11 cellular contexts compared by ENCODE assay signal in the genomic region with DNA sequence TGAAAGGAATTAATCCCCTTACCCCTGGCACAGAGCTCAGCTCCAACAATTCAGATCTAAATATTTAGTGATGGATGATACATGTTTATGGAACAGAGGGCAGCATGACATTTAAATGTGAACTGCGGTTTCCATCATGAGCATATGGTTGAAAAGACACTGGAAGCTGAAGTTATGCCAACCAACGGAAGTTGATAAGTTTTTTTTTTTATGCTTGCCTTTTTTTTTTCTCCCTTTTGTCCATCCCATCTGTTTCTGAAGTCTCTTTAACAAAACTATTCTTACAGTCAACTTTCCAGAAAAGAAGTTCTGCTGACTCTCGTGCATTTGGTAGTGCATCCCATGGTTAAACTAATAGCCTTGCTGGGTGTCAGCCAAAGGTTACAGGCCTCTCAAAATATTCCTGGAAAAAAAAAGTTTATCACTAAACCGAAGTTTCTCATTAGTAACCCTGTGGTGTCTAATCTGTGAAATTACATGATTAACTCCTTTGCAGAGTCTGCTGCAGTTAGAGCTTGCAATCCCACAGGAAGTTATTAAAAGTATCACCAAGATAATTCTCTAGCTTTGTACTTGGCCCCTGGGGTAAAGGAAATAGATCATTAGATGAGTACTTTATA.
DNase-seq lines count a peak whose midpoint lies in the region; ATAC-seq and TF ChIP-seq lines count a peak whose summit lies in the region.
"Had no signal": no experiment of that assay in that cellular context is flagged by ENCODE, and none has a peak within 500 bp of the region (broad histone marks: within the 10 kb centered on the region; RNA-seq: fewer than 3 reads in every experiment).

No MANE protein-coding gene starts in this region.

- peak overlapping the region; percentile 66 for H2AFZ ChIP-seq in osteoblast (ENCODE audit: low read length)

- H3K4me3 Mint-ChIP-seq in chondrocyte (ENCODE audit: unreplicated experiment) = no peak overlapping the region
- H3K4me3 Mint-ChIP-seq: CD8-positive, alpha-beta T cell had no signal

- no peaks in the 10 kb centered on the region for H3K79me2 ChIP-seq in osteoblast (ENCODE audit: insufficient read depth, low read length)

- H3K4me1 ChIP-seq in osteoblast (ENCODE audit: insufficient read depth, low read length) (peaks cover 34% of the 10 kb centered on the region), psoas muscle (no peaks in the 10 kb centered on the region)

- H3K4me3 ChIP-seq in MG63 (no peak overlapping the region), osteoblast (ENCODE audit: insufficient read depth, low read length) (no peak overlapping the region), psoas muscle (no peak overlapping the region)
- H3K4me3 ChIP-seq: heart left ventricle had no signal

- no peaks in the 10 kb centered on the region for H3K9me3 Mint-ChIP-seq in chondrocyte (ENCODE audit: low read depth)
- H3K9me3 Mint-ChIP-seq: CD8-positive, alpha-beta T cell had no signal

- H3K36me3 Mint-ChIP-seq in chondrocyte (ENCODE audit: low read depth) = no peaks in the 10 kb centered on the region
- H3K36me3 Mint-ChIP-seq: CD8-positive, alpha-beta T cell had no signal

- peak; percentile 97 for DNase-seq in Caki2 (ENCODE audit: low read depth)
- peak; percentile 67 for DNase-seq in MG63
- DNase-seq in chondrocyte (ENCODE audit: low spot score) = no peak
- DNase-seq in osteoblast (ENCODE audit: insufficient read length, low spot score, missing footprints) = no peak
- no peak for DNase-seq in NCI-H526 (lab: John Stamatoyannopoulos, UW)
- DNase-seq in activated naive CD4-positive, alpha-beta T cell treated with anti-CD3 and anti-CD28 coated beads, Interleukin-2, amount 50 U/mL, for 16 hours = no peak
- no peak for DNase-seq in psoas muscle
- no peak for DNase-seq in NCI-H2107 (lab: John Stamatoyannopoulos, UW)
- DNase-seq: CD8-positive, alpha-beta T cell; NCI-H1417 treated with DMSO at 0.1 percent for 48 hours had no signal

- no peaks in the 10 kb centered on the region for H3K36me3 ChIP-seq in MG63
- no peaks in the 10 kb centered on the region for H3K36me3 ChIP-seq in osteoblast (ENCODE audit: insufficient read depth, low read length)
- H3K36me3 ChIP-seq in psoas muscle (ENCODE audit: insufficient read depth in 1 of 2, low read depth in 1 of 2) = no peaks in the 10 kb centered on the region
- H3K36me3 ChIP-seq: heart left ventricle had no signal

- H3K27ac Mint-ChIP-seq in chondrocyte (ENCODE audit: unreplicated experiment) = peak overlapping the region; percentile 85
- H3K27ac Mint-ChIP-seq: CD8-positive, alpha-beta T cell had no signal

- WGBS in psoas muscle, 3 donors = 16 to 24% (median 20%) methylated on average over 4 of the region's 4 CpGs

- intact Hi-C loops in psoas muscle (cut with DNase I) = no loop called here

- ATAC-seq in psoas muscle = no peak
- ATAC-seq: CD8-positive, alpha-beta T cell had no signal

- H3K27me3 ChIP-seq in MG63 = no peaks in the 10 kb centered on the region
- H3K27me3 ChIP-seq in osteoblast (ENCODE audit: insufficient read depth, low read length) = no peaks in the 10 kb centered on the region
- no peaks in the 10 kb centered on the region for H3K27me3 ChIP-seq in psoas muscle (ENCODE audit: insufficient read depth in 3 of 3, low read length in 2 of 3)
- H3K27me3 ChIP-seq: heart left ventricle had no signal

- in situ Hi-C loops in Caki2 (cut with HindIII; ENCODE audit: low pct_unique_long_range_greater_than_20kb, low sequenced_read_pairs) = no loop called here

- peak overlapping the region; percentile 16 for H3K4me2 ChIP-seq in osteoblast (ENCODE audit: insufficient read depth, low read length)

- H3K27ac ChIP-seq in osteoblast (ENCODE audit: low read depth, low read length) (peak overlapping the region; percentile 64), psoas muscle (no peak overlapping the region)

- TF ChIP-seq CTCF in chondrocyte (IDR thresholded peaks at IDR 0.05) = no peak
- TF ChIP-seq CTCF in osteoblast (IDR thresholded peaks at IDR 0.05; ENCODE audit: extremely low read depth, low read depth, low read length) = no peak
- TF ChIP-seq CTCF in psoas muscle (IDR thresholded peaks at IDR 0.05) = no peak

- no peaks in the 10 kb centered on the region for H4K20me1 ChIP-seq in osteoblast (ENCODE audit: insufficient read depth, low read length)

- no peaks in the 10 kb centered on the region for H3K27me3 Mint-ChIP-seq in chondrocyte (ENCODE audit: low read depth)

- H3K9me3 ChIP-seq in MG63 = no peaks in the 10 kb centered on the region
- H3K9me3 ChIP-seq in osteoblast (ENCODE audit: low read depth, low read length) = no peaks in the 10 kb centered on the region
- H3K9me3 ChIP-seq in psoas muscle = no peaks in the 10 kb centered on the region
- H3K9me3 ChIP-seq: heart left ventricle had no signal

- H3K4me1 Mint-ChIP-seq in chondrocyte (ENCODE audit: low read depth) = peaks cover 24% of the 10 kb centered on the region

Comparison
In these comparisons a context has a peak if more than half of its experiments do, and no peak if none do; other contexts are left out.
1. DNase-seq: peak in Caki2 (single experiment) and MG63 (single experiment); none in chondrocyte (single experiment), osteoblast (single experiment), NCI-H526 (0 of 2), activated naive CD4-positive, alpha-beta T cell treated with anti-CD3 and anti-CD28 coated beads, Interleukin-2, amount 50 U/mL, for 16 hours (single experiment), psoas muscle (0 of 2) and NCI-H2107 (single experiment).